In the genomic region with DNA sequence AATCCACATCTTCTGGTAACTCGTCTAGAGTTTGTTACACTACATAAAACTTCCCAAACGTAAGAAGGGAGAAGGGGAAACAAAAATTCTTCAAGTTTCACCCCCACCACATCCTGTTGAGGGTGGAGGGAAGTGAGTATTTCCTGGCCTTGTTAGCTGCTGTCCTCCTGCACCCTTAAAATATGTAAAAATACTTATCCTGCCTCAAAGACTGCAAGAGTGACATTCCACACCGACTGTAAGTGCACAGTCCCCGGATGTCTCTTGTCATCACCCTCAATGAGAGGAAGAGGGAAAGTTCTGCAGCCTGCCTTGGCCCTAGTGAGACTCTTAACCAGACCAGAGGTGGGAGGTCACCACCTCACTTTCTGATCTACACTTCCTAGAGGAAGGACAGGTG, we compare ENCODE assay signal across 1 cellular context.
TF ChIP-seq lines count a peak whose summit lies in the region.

No MANE protein-coding gene starts in this region.

TF ChIP-seq in neural cell, 6 proteins besides CTCF, POLR2A, EP300 and RAD21 (continued from another document):
- no peak for TF ChIP-seq EZH2 (IDR thresholded peaks at IDR 0.05; ENCODE audit: borderline replicate concordance, insufficient read depth, low read length, poor library complexity, severe bottlenecking)
- TF ChIP-seq MXI1 (conservative IDR thresholded peaks at IDR 0.05; ENCODE audit: poor library complexity, severe bottlenecking) = no peak
- no peak for TF ChIP-seq SMC3 (conservative IDR thresholded peaks at IDR 0.05; ENCODE audit: poor library complexity)
- TF ChIP-seq, protein P1, sequence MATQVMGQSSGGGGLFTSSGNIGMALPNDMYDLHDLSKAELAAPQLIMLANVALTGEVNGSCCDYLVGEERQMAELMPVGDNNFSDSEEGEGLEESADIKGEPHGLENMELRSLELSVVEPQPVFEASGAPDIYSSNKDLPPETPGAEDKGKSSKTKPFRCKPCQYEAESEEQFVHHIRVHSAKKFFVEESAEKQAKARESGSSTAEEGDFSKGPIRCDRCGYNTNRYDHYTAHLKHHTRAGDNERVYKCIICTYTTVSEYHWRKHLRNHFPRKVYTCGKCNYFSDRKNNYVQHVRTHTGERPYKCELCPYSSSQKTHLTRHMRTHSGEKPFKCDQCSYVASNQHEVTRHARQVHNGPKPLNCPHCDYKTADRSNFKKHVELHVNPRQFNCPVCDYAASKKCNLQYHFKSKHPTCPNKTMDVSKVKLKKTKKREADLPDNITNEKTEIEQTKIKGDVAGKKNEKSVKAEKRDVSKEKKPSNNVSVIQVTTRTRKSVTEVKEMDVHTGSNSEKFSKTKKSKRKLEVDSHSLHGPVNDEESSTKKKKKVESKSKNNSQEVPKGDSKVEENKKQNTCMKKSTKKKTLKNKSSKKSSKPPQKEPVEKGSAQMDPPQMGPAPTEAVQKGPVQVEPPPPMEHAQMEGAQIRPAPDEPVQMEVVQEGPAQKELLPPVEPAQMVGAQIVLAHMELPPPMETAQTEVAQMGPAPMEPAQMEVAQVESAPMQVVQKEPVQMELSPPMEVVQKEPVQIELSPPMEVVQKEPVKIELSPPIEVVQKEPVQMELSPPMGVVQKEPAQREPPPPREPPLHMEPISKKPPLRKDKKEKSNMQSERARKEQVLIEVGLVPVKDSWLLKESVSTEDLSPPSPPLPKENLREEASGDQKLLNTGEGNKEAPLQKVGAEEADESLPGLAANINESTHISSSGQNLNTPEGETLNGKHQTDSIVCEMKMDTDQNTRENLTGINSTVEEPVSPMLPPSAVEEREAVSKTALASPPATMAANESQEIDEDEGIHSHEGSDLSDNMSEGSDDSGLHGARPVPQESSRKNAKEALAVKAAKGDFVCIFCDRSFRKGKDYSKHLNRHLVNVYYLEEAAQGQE (IDR thresholded peaks at IDR 0.05; ENCODE audit: borderline replicate concordance) = no peak
TF ChIP-seq in neural cell: peak in this region for 0.
